1 cellular context compared by ENCODE assay signal in genomic region chr6:125779924-125780539, GRCh38.
TF ChIP-seq lines count a peak whose summit lies in the region.

No MANE protein-coding gene starts in this region.

TF ChIP-seq in HEK293, 187 proteins besides CTCF, POLR2A, EP300 and RAD21 (continued from another document and continues in another):
- TF ChIP-seq GLIS1 (tag by site-specific recombination; IDR thresholded peaks at IDR 0.05), result 0 out of 2 replicates have a peak, but pooled peaks have one; percentile 47
- TF ChIP-seq KLF9 (tag by site-specific recombination; IDR thresholded peaks at IDR 0.05; ENCODE audit: low read depth), result peak; percentile 96
- TF ChIP-seq ZNF302 (tag by site-specific recombination; IDR thresholded peaks at IDR 0.05; ENCODE audit: low read depth), result no peak
- no peak for TF ChIP-seq ZNF791 (tag by site-specific recombination; IDR thresholded peaks at IDR 0.05)
- TF ChIP-seq ZNF366 (tag by site-specific recombination; conservative IDR thresholded peaks at IDR 0.05), result peak; percentile 10; the same call in 1 of the 2 replicates
- no peak for TF ChIP-seq ZBTB7A (tag by site-specific recombination; IDR thresholded peaks at IDR 0.05; ENCODE audit: low read depth)
- TF ChIP-seq ZNF121 (tag by site-specific recombination; IDR thresholded peaks at IDR 0.05), result no peak
- no peak for TF ChIP-seq OVOL3 (tag by site-specific recombination; IDR thresholded peaks at IDR 0.05)
- 0 out of 2 replicates have a peak, but pooled peaks have one; percentile 37 for TF ChIP-seq ZEB2 (tag by site-specific recombination; IDR thresholded peaks at IDR 0.05)
- no peak for TF ChIP-seq ZNF670 (tag by site-specific recombination; IDR thresholded peaks at IDR 0.05; ENCODE audit: low read depth)
- TF ChIP-seq ZSCAN5A (tag by site-specific recombination; IDR thresholded peaks at IDR 0.05), result no peak
- TF ChIP-seq WT1 (tag by site-specific recombination; IDR thresholded peaks at IDR 0.05), result no peak
- no peak for TF ChIP-seq ZNF211 (tag by site-specific recombination; IDR thresholded peaks at IDR 0.05; ENCODE audit: low read depth)
- TF ChIP-seq MEIS1 (CRISPR knock-in tag; IDR thresholded peaks at IDR 0.05; ENCODE audit: borderline replicate concordance), result no peak
- no peak for TF ChIP-seq ZNF266 (tag by site-specific recombination; IDR thresholded peaks at IDR 0.05; ENCODE audit: low read depth)
- TF ChIP-seq, protein P1, sequence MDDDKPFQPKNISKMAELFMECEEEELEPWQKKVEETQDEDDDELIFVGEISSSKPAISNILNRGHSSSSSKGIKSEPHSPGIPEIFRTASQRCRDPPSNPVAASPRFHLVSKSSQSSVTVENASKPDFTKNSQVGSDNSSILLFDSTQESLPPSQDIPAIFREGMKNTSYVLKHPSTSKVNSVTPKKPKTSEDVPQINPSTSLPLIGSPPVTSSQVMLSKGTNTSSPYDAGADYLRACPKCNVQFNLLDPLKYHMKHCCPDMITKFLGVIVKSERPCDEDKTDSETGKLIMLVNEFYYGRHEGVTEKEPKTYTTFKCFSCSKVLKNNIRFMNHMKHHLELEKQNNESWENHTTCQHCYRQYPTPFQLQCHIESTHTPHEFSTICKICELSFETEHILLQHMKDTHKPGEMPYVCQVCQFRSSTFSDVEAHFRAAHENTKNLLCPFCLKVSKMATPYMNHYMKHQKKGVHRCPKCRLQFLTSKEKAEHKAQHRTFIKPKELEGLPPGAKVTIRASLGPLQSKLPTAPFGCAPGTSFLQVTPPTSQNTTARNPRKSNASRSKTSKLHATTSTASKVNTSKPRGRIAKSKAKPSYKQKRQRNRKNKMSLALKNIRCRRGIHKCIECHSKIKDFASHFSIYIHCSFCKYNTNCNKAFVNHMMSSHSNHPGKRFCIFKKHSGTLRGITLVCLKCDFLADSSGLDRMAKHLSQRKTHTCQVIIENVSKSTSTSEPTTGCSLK (tag by site-specific recombination; IDR thresholded peaks at IDR 0.05), result no peak
- no peak for TF ChIP-seq ELK4 (IDR thresholded peaks at IDR 0.05; ENCODE audit: borderline replicate concordance, low read depth, low read length)
- 0 out of 2 replicates have a peak, but pooled peaks have one; percentile 36 for TF ChIP-seq ZNF664 (tag by site-specific recombination; IDR thresholded peaks at IDR 0.05)
- TF ChIP-seq ZNF830 (tag by site-specific recombination; IDR thresholded peaks at IDR 0.05; ENCODE audit: low read depth), result no peak
- TF ChIP-seq, protein P2, sequence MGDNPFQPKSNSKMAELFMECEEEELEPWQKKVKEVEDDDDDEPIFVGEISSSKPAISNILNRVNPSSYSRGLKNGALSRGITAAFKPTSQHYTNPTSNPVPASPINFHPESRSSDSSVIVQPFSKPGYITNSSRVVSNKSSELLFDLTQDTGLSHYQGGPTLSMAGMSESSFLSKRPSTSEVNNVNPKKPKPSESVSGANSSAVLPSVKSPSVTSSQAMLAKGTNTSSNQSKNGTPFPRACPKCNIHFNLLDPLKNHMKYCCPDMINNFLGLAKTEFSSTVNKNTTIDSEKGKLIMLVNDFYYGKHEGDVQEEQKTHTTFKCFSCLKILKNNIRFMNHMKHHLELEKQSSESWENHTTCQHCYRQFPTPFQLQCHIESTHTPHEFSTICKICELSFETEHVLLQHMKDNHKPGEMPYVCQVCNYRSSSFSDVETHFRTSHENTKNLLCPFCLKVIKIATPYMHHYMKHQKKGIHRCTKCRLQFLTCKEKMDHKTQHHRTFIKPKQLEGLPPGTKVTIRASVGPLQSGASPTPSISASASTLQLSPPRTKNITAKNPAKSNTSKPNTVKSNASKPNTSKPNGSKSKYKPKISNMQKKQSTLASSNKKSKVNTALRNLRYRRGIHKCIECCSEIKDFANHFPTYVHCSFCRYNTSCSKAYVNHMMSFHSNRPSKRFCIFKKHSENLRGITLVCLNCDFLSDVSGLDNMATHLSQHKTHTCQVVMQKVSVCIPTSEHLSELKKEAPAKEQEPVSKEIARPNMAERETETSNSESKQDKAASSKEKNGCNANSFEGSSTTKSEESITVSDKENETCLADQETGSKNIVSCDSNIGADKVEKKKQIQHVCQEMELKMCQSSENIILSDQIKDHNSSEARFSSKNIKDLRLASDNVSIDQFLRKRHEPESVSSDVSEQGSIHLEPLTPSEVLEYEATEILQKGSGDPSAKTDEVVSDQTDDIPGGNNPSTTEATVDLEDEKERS (tag by site-specific recombination; IDR thresholded peaks at IDR 0.05), result no peak
- no peak for TF ChIP-seq ZNF48 (tag by site-specific recombination; IDR thresholded peaks at IDR 0.05)
- no peak for TF ChIP-seq ZNF473 (tag by site-specific recombination; IDR thresholded peaks at IDR 0.05)
- no peak for TF ChIP-seq ZNF239 (tag by site-specific recombination; IDR thresholded peaks at IDR 0.05)
- no peak for TF ChIP-seq MZF1 (tag by site-specific recombination; IDR thresholded peaks at IDR 0.05; ENCODE audit: borderline replicate concordance)
- TF ChIP-seq BCL11A (tag by site-specific recombination; IDR thresholded peaks at IDR 0.05; ENCODE audit: low read depth), result no peak
- no peak for TF ChIP-seq ZNF155 (tag by site-specific recombination; IDR thresholded peaks at IDR 0.05)
- no peak for TF ChIP-seq ZNF335 (tag by site-specific recombination; conservative IDR thresholded peaks at IDR 0.05)
- TF ChIP-seq, protein P3, sequence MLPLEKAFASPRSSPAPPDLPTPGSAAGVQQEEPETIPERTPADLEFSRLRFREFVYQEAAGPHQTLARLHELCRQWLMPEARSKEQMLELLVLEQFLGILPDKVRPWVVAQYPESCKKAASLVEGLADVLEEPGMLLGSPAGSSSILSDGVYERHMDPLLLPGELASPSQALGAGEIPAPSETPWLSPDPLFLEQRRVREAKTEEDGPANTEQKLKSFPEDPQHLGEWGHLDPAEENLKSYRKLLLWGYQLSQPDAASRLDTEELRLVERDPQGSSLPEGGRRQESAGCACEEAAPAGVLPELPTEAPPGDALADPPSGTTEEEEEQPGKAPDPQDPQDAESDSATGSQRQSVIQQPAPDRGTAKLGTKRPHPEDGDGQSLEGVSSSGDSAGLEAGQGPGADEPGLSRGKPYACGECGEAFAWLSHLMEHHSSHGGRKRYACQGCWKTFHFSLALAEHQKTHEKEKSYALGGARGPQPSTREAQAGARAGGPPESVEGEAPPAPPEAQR (tag by site-specific recombination; IDR thresholded peaks at IDR 0.05), result 0 out of 2 replicates have a peak, but pooled peaks have one; percentile 68
- peak; percentile 58 for TF ChIP-seq ZNF558 (tag by site-specific recombination; IDR thresholded peaks at IDR 0.05)
- TF ChIP-seq YY1 (tag by site-specific recombination; IDR thresholded peaks at IDR 0.05), result peak; percentile 27; the same call in 1 of the 2 replicates
- TF ChIP-seq ZNF843 (tag by site-specific recombination; IDR thresholded peaks at IDR 0.05), result 0 out of 2 replicates have a peak, but pooled peaks have one; percentile 33
- no peak for TF ChIP-seq FEZF1 (tag by site-specific recombination; IDR thresholded peaks at IDR 0.05)
- TF ChIP-seq GLI2 (tag by site-specific recombination; IDR thresholded peaks at IDR 0.05; ENCODE audit: borderline replicate concordance, low read depth), result no peak
- peak; percentile 91 for TF ChIP-seq KLF10 (tag by site-specific recombination; IDR thresholded peaks at IDR 0.05)
- no peak for TF ChIP-seq ZNF416 (tag by site-specific recombination; IDR thresholded peaks at IDR 0.05)
- TF ChIP-seq ZNF610 (tag by site-specific recombination; IDR thresholded peaks at IDR 0.05; ENCODE audit: borderline replicate concordance), result no peak
- peak; percentile 76; the same call in 1 of the 2 replicates for TF ChIP-seq ZNF24 (tag by site-specific recombination; IDR thresholded peaks at IDR 0.05)
- TF ChIP-seq, protein P4, sequence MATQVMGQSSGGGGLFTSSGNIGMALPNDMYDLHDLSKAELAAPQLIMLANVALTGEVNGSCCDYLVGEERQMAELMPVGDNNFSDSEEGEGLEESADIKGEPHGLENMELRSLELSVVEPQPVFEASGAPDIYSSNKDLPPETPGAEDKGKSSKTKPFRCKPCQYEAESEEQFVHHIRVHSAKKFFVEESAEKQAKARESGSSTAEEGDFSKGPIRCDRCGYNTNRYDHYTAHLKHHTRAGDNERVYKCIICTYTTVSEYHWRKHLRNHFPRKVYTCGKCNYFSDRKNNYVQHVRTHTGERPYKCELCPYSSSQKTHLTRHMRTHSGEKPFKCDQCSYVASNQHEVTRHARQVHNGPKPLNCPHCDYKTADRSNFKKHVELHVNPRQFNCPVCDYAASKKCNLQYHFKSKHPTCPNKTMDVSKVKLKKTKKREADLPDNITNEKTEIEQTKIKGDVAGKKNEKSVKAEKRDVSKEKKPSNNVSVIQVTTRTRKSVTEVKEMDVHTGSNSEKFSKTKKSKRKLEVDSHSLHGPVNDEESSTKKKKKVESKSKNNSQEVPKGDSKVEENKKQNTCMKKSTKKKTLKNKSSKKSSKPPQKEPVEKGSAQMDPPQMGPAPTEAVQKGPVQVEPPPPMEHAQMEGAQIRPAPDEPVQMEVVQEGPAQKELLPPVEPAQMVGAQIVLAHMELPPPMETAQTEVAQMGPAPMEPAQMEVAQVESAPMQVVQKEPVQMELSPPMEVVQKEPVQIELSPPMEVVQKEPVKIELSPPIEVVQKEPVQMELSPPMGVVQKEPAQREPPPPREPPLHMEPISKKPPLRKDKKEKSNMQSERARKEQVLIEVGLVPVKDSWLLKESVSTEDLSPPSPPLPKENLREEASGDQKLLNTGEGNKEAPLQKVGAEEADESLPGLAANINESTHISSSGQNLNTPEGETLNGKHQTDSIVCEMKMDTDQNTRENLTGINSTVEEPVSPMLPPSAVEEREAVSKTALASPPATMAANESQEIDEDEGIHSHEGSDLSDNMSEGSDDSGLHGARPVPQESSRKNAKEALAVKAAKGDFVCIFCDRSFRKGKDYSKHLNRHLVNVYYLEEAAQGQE (tag by site-specific recombination; IDR thresholded peaks at IDR 0.05), result peak; percentile 37; the same call in 1 of the 2 replicates
- TF ChIP-seq ZNF629 (tag by site-specific recombination; IDR thresholded peaks at IDR 0.05), result peak; percentile 71
- no peak for TF ChIP-seq ZNF548 (tag by site-specific recombination; IDR thresholded peaks at IDR 0.05)
- TF ChIP-seq ZNF600 (tag by site-specific recombination; IDR thresholded peaks at IDR 0.05), result no peak
- TF ChIP-seq ZNF175 (tag by site-specific recombination; IDR thresholded peaks at IDR 0.05), result no peak
- TF ChIP-seq ZNF362 (tag by site-specific recombination; IDR thresholded peaks at IDR 0.05), result peak; percentile 98
- no peak for TF ChIP-seq ATF2 (tag by site-specific recombination; IDR thresholded peaks at IDR 0.05; ENCODE audit: low read depth)
- 0 out of 2 replicates have a peak, but pooled peaks have one; percentile 6 for TF ChIP-seq SP2 (tag by site-specific recombination; IDR thresholded peaks at IDR 0.05)
- TF ChIP-seq ZNF274 (IDR thresholded peaks at IDR 0.05; ENCODE audit: low read length), result no peak
- no peak for TF ChIP-seq ZNF274 (tag by site-specific recombination; IDR thresholded peaks at IDR 0.05; ENCODE audit: borderline replicate concordance)
- TF ChIP-seq, protein P5, sequence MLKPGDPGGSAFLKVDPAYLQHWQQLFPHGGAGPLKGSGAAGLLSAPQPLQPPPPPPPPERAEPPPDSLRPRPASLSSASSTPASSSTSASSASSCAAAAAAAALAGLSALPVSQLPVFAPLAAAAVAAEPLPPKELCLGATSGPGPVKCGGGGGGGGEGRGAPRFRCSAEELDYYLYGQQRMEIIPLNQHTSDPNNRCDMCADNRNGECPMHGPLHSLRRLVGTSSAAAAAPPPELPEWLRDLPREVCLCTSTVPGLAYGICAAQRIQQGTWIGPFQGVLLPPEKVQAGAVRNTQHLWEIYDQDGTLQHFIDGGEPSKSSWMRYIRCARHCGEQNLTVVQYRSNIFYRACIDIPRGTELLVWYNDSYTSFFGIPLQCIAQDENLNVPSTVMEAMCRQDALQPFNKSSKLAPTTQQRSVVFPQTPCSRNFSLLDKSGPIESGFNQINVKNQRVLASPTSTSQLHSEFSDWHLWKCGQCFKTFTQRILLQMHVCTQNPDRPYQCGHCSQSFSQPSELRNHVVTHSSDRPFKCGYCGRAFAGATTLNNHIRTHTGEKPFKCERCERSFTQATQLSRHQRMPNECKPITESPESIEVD (tag by site-specific recombination; IDR thresholded peaks at IDR 0.05), result no peak
- TF ChIP-seq ZNF660 (tag by site-specific recombination; IDR thresholded peaks at IDR 0.05), result peak; percentile 96
- TF ChIP-seq TRIM28 (IDR thresholded peaks at IDR 0.05; ENCODE audit: borderline replicate concordance, low read length), result no peak
- TF ChIP-seq ZNF10 (tag by site-specific recombination; IDR thresholded peaks at IDR 0.05), result no peak
- TF ChIP-seq SETDB1 (IDR thresholded peaks at IDR 0.05; ENCODE audit: insufficient read length, low read length), result no peak
